20 cellular contexts compared by ENCODE assay signal in the genomic region with DNA sequence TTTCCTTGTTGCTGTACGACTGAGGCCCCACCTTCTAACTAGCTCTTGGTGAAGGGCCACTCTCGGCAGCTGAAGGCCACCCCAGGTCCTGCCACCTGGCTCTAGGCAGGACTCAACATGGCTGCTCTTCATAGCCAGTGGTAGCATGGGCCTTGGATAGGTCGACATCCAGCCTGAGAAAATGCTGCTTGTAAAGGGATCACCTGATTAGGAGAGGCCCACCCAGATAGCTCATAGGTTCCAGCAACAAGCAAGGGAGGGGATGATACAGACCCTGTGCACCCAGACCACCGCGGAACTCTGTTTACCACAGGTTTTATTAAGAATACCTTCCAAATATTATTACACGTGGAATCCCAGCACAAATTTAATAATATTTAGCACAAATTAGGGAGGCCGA.
DNase-seq lines count a peak whose midpoint lies in the region; ATAC-seq and TF ChIP-seq lines count a peak whose summit lies in the region.
"Had no signal": no experiment of that assay in that cellular context is flagged by ENCODE, and none has a peak within 500 bp of the region (broad histone marks: within the 10 kb centered on the region; RNA-seq: fewer than 3 reads in every experiment).

No MANE protein-coding gene starts in this region.

- no peak overlapping the region for H2AFZ ChIP-seq in neuronal stem cell (ENCODE audit: low read length)
- H2AFZ ChIP-seq in OCI-LY7 (ENCODE audit: low read length) = no peak overlapping the region

- no peak overlapping the region for H4K8ac ChIP-seq in neuronal stem cell (ENCODE audit: low read depth, low read length)

- H3K4me3 ChIP-seq in NB4 (ENCODE audit: low read depth, low read length) (no peak overlapping the region), neuronal stem cell (ENCODE audit: low read length in 2 of 2) (no peak overlapping the region), OCI-LY7 (ENCODE audit: low read depth, low read length, poor library complexity, severe bottlenecking) (no peak overlapping the region)
- H3K4me3 ChIP-seq: BLaER1, GM12878 had no signal

- no peak for TF ChIP-seq POLR2A in NB4 (IDR thresholded peaks at IDR 0.05; ENCODE audit: extremely low read depth, insufficient read length)

- no peak overlapping the region for H3K14ac ChIP-seq in neuronal stem cell (ENCODE audit: low read length)

- no peak overlapping the region for H2BK120ac ChIP-seq in neuronal stem cell (ENCODE audit: low read depth, low read length)

- H3K4me1 ChIP-seq in neuronal stem cell (ENCODE audit: control insufficient read depth in 2 of 2, insufficient read depth in 1 of 2, low read depth in 1 of 2, low read length in 2 of 2) = peaks cover 0 to 10% of the 10 kb centered on the region in 2 donors
- no peaks in the 10 kb centered on the region for H3K4me1 ChIP-seq in OCI-LY7 (ENCODE audit: insufficient read depth, low read length, poor library complexity, severe bottlenecking)

- no peak for ATAC-seq in GM19023 (IDR thresholded peaks at IDR 0.05; ENCODE audit: unreplicated experiment)
- ATAC-seq: GM12878, HCT116 had no signal

- H2AK5ac ChIP-seq in neuronal stem cell (ENCODE audit: low read depth, low read length) = no peak overlapping the region

- H3K4me2 ChIP-seq in neuronal stem cell (ENCODE audit: insufficient read depth, low read length, poor library complexity, severe bottlenecking) (no peak overlapping the region), OCI-LY7 (ENCODE audit: low read length) (no peak overlapping the region)
- H3K4me2 ChIP-seq: BLaER1 had no signal

- peak overlapping the region; percentile 50 for H3K18ac ChIP-seq in neuronal stem cell (ENCODE audit: low read length)

- H4K20me1 ChIP-seq in OCI-LY7 (ENCODE audit: insufficient read depth, low read length) = no peaks in the 10 kb centered on the region
- H4K20me1 ChIP-seq: BLaER1 had no signal

- BruUV-seq in OCI-LY7 (replicated peaks; lab: Mats Ljungman, UMichigan) = no TSS peak

- H3K79me2 ChIP-seq in OCI-LY7 (ENCODE audit: insufficient read depth, low read depth, low read length) = no peaks in the 10 kb centered on the region

- no peak overlapping the region for H2BK5ac ChIP-seq in neuronal stem cell (ENCODE audit: low read length)

- peak; percentile 41 for DNase-seq in activated CD8-positive, alpha-beta memory T cell treated with anti-CD3 and anti-CD28 coated beads for 24 hours
- DNase-seq in activated CD8-positive, alpha-beta memory T cell treated with anti-CD3 and anti-CD28 coated beads, Interleukin-2, amount 50 U/mL, for 4 hours = no peak
- DNase-seq in NB4 (ENCODE audit: low read depth) (peak; percentile 52), neuronal stem cell (ENCODE audit: low spot score) (no peak), cerebellar cortex (ENCODE audit: low spot score) (no peak), OCI-LY7 (ENCODE audit: low spot score) (no peak)
- DNase-seq: CD4-positive, alpha-beta T cell; CD8-positive, alpha-beta memory T cell; DMS 273 treated with DMSO at 0.1 percent for 48 hours; DMS79; EL; GDM1; H9; HFFc6 had no signal

- H3K23ac ChIP-seq in neuronal stem cell (ENCODE audit: low read depth, low read length, poor library complexity) = no peak overlapping the region

- CTCF ChIA-PET in OCI-LY7 (lab: Charles Lee; ENCODE audit: unreplicated experiment) = no interaction called here

- no peak overlapping the region for H2BK15ac ChIP-seq in neuronal stem cell (ENCODE audit: low read length)

- H3K36me3 ChIP-seq in neuronal stem cell (replicated peaks in 1 of 2; ENCODE audit: control insufficient read depth in 2 of 2, insufficient read depth in 2 of 2, low read length in 2 of 2) = no peaks in the 10 kb centered on the region
- H3K36me3 ChIP-seq in OCI-LY7 (ENCODE audit: insufficient read depth, low read length) = no peaks in the 10 kb centered on the region
- H3K36me3 ChIP-seq: BLaER1 had no signal

- H3K9me2 ChIP-seq in OCI-LY7 (ENCODE audit: insufficient read depth, low read length) = no peaks in the 10 kb centered on the region

- H3K9me3 ChIP-seq in neuronal stem cell (replicated peaks in 1 of 2; ENCODE audit: control insufficient read depth in 2 of 2, insufficient read depth in 1 of 2, low read depth in 1 of 2, low read length in 2 of 2) (no peaks in the 10 kb centered on the region), OCI-LY7 (ENCODE audit: low read length) (no peaks in the 10 kb centered on the region)
- H3K9me3 ChIP-seq: BLaER1 had no signal

- H3K27ac ChIP-seq in neuronal stem cell (replicated peaks; ENCODE audit: low read length) (no peak overlapping the region), OCI-LY7 (ENCODE audit: low read depth, low read length, poor library complexity, severe bottlenecking) (no peak overlapping the region)
- H3K27ac ChIP-seq: 22Rv1, BLaER1, C4-2B had no signal

- no peak overlapping the region for H2BK12ac ChIP-seq in neuronal stem cell (ENCODE audit: low read length)

- TF ChIP-seq CTCF in NB4 (IDR thresholded peaks at IDR 0.05; ENCODE audit: low read depth, low read length) = no peak
- no peak for TF ChIP-seq CTCF in OCI-LY7 (conservative IDR thresholded peaks at IDR 0.05; ENCODE audit: low read length)

- H3K79me1 ChIP-seq in neuronal stem cell (ENCODE audit: low read depth, low read length) = no peaks in the 10 kb centered on the region

- POLR2A ChIA-PET in OCI-LY7 (lab: Charles Lee) = no interaction called here

- no CpG with 5 or more reads among the region's 7 CpGs for WGBS in neuronal stem cell (ENCODE audit: extremely low coverage in 2 of 2, insufficient read length in 2 of 2, insufficient replicate concordance in 1 of 2), 2 donors

- H3K27me3 ChIP-seq in neuronal stem cell (ENCODE audit: control insufficient read depth in 3 of 3, insufficient read depth in 3 of 3, low read depth in 1 of 3, low read length in 3 of 3) = peaks cover 0 to 2% (median 0%) of the 10 kb centered on the region in 3 experiments

- intact Hi-C loops in OCI-LY7 (cut with micrococcal nuclease; ENCODE audit: unreplicated experiment) = no loop called here

- H4K91ac ChIP-seq in neuronal stem cell (ENCODE audit: low read depth, low read length, poor library complexity) = no peak overlapping the region

- no peak overlapping the region for H3K9ac ChIP-seq in neuronal stem cell (ENCODE audit: low read depth, low read length, poor library complexity)
- H3K9ac ChIP-seq: BLaER1 had no signal

- H3K4ac ChIP-seq in neuronal stem cell (ENCODE audit: low read length) = no peak overlapping the region

Comparison
In these comparisons a context has a peak if more than half of its experiments do, and no peak if none do; other contexts are left out.
1. DNase-seq: peak in activated CD8-positive, alpha-beta memory T cell treated with anti-CD3 and anti-CD28 coated beads for 24 hours (single experiment) and NB4 (single experiment); none in activated CD8-positive, alpha-beta memory T cell treated with anti-CD3 and anti-CD28 coated beads, Interleukin-2, amount 50 U/mL, for 4 hours (single experiment), neuronal stem cell (single experiment), cerebellar cortex (single experiment) and OCI-LY7 (single experiment).